ENCODE assay signal across 12 cellular contexts in the genomic region with DNA sequence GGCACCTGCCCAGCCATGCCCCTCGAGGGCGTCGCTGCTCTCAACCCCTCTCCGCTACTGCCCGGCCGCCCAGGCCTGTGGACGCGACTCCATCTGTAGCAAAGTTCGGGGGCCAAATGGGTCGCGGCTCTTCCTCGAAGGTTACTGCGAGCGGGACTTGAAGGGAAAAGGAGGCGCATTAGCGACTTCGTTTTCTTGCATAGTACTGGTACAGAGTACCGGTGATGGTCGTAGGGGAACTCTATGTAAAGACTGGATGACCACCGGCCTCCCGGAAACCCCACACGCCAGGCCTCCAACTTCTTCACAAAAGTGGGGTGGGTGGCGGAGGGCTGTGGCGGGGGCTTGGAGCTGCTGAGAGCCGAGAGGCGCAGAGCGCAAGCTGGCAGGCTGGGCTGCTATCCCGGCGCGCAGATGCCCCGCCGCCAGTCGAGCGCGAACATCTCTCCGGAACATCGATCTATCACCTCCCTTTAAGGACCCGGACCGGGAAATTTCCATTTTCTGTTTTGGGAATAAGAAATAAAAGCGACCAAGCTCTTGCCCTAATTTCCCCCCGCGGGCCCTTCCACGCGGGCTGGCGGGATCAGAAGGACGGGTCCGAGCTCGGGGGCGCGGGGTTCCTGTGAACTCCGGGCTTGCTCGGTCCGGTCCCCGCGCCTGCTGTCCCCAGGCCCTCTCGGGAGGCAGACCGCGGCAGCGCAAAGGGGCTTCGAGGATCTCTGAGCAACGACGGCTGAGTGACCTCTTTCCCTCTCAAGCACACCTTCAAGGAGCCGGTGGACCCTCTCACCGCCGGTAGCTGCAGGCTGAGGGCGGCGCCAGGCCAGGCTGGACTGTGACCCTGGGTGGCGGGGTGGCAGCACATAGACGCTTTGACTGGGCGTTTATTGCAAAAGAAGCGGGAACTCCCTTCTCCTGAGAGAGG. TPM values are rescaled to one million over a fixed set of nuclear protein-coding genes. Genes with fewer than 3 reads are reported as not detected.
DNase-seq lines count a peak whose midpoint lies in the region; ATAC-seq, FAIRE-seq and TF ChIP-seq lines count a peak whose summit lies in the region.
"Had no signal": no experiment of that assay in that cellular context is flagged by ENCODE, and none has a peak within 500 bp of the region (broad histone marks: within the 10 kb centered on the region; RNA-seq: fewer than 3 reads in every experiment).

No MANE protein-coding gene starts in this region.

- DNase-seq in chondrocyte (ENCODE audit: low spot score), result peak; percentile 78
- DNase-seq in left colon, result peak in 1 of 2 donors; percentile 47
- peak; percentile 62 for DNase-seq in small intestine
- DNase-seq in activated CD4-positive, alpha-beta T cell treated with anti-CD3 and anti-CD28 coated beads for 4 hours, result no peak
- no peak for DNase-seq in stomach
- DNase-seq in vagina (ENCODE audit: extremely low spot score in 2 of 2), result no peak
- DNase-seq: activated CD4-positive, alpha-beta T cell treated with anti-CD3 and anti-CD28 coated beads for 36 hours; cerebellar nuclear complex; left cardiac atrium; NCI-H146 had no signal

- TF ChIP-seq POLR2A in stomach (IDR thresholded peaks at IDR 0.05) (no peak), vagina (IDR thresholded peaks at IDR 0.05) (no peak)

- WGBS in HUES64, result 3% methylated on average over 71 of the region's 71 CpGs
- 3 to 5% (median 4%) methylated on average over 64 to 71 of the region's 71 CpGs for WGBS in small intestine, 3 donors
- WGBS in stomach, 5 donors, result 4 to 11% (median 6%) methylated on average over 47 to 71 of the region's 71 CpGs

- no peak overlapping the region for H3K4me3 Mint-ChIP-seq in chondrocyte (ENCODE audit: unreplicated experiment)
- H3K4me3 Mint-ChIP-seq: activated CD4-positive, alpha-beta T cell treated with anti-CD3 and anti-CD28 coated beads for 36 hours had no signal

- H3K9ac ChIP-seq in HUES64 (ENCODE audit: low read depth, low read length), result peak overlapping the region; percentile 65; the same call in 1 of the 2 replicates

- peaks cover 8% of the 10 kb centered on the region for H3K36me3 Mint-ChIP-seq in chondrocyte (ENCODE audit: low read depth)

- no peaks in the 10 kb centered on the region for H3K9me3 Mint-ChIP-seq in chondrocyte (ENCODE audit: low read depth)

- H3K36me3 ChIP-seq in HUES64 (ENCODE audit: insufficient read depth, low read length) (no peaks in the 10 kb centered on the region), small intestine (ENCODE audit: control insufficient read depth in 2 of 2, insufficient read depth in 2 of 2, low read length in 2 of 2) (no peaks in the 10 kb centered on the region), stomach (no peaks in the 10 kb centered on the region), vagina (no peaks in the 10 kb centered on the region)
- H3K36me3 ChIP-seq: HAP-1 had no signal

- H3K4me1 Mint-ChIP-seq in chondrocyte (ENCODE audit: low read depth), result no peaks in the 10 kb centered on the region
- H3K4me1 Mint-ChIP-seq: activated CD4-positive, alpha-beta T cell treated with anti-CD3 and anti-CD28 coated beads for 36 hours had no signal

- ATAC-seq in left colon, result peak; percentile 97
- ATAC-seq: activated CD4-positive, alpha-beta T cell treated with anti-CD3 and anti-CD28 coated beads for 36 hours had no signal

- H3K27ac ChIP-seq in HUES64 (ENCODE audit: low read depth, low read length) (no peak overlapping the region; the same call in 1 of the 2 replicates), small intestine (ENCODE audit: low read depth in 1 of 2, low read length in 1 of 2) (no peak overlapping the region), stomach (no peak overlapping the region), vagina (no peak overlapping the region)

- peaks cover 85% of the 10 kb centered on the region for H3K27me3 Mint-ChIP-seq in chondrocyte (ENCODE audit: low read depth)

- H3K27me3 ChIP-seq in HUES64 (ENCODE audit: insufficient read depth, low read length) (peaks cover 83% of the 10 kb centered on the region), small intestine (ENCODE audit: control insufficient read depth in 2 of 2, insufficient read depth in 2 of 2, low read length in 2 of 2) (peaks cover 7 to 32% of the 10 kb centered on the region in 2 donors), stomach (peaks cover 13 to 64% (median 53%) of the 10 kb centered on the region in 3 donors), vagina (no peaks in the 10 kb centered on the region)

- H3K9me3 ChIP-seq in HUES64 (ENCODE audit: insufficient read depth, low read depth, low read length) (no peaks in the 10 kb centered on the region), small intestine (ENCODE audit: control insufficient read depth, low read depth) (no peaks in the 10 kb centered on the region), stomach (peaks cover 0 to 2% (median 0%) of the 10 kb centered on the region in 4 donors), vagina (no peaks in the 10 kb centered on the region)
- H3K9me3 ChIP-seq: HAP-1 had no signal

- FAIRE-seq in small intestine (lab: Jason Lieb, UNC), result no peak

- TF ChIP-seq CTCF in chondrocyte (IDR thresholded peaks at IDR 0.05) (no peak), stomach (IDR thresholded peaks at IDR 0.05) (no peak), vagina (IDR thresholded peaks at IDR 0.05) (no peak)

- H3K4me3 ChIP-seq in HUES64 (ENCODE audit: low read length) (peak overlapping the region; percentile 52), small intestine (ENCODE audit: low read depth in 1 of 2, low read length in 2 of 2) (peak overlapping the region in 1 of 2 donors; percentile 37), stomach (peak overlapping the region in 2 of 4 donors; percentile 14 to 25), vagina (peak overlapping the region in 1 of 2 donors; percentile 10)
- H3K4me3 ChIP-seq: HAP-1 had no signal

- peaks cover 37% of the 10 kb centered on the region for H3K4me1 ChIP-seq in HUES64 (ENCODE audit: insufficient read depth, low read length)
- H3K4me1 ChIP-seq in small intestine (ENCODE audit: control insufficient read depth in 2 of 2, insufficient read depth in 1 of 2, low read depth in 1 of 2, low read length in 1 of 2), result peaks cover 0 to 5% of the 10 kb centered on the region in 2 donors
- H3K4me1 ChIP-seq in stomach, result peaks cover 11 to 29% (median 22%) of the 10 kb centered on the region in 4 donors
- peaks cover 15% of the 10 kb centered on the region for H3K4me1 ChIP-seq in vagina
- H3K4me1 ChIP-seq: HAP-1 had no signal

- no peak for TF ChIP-seq EP300 in stomach (IDR thresholded peaks at IDR 0.05)

- intact Hi-C loops in left colon (cut with DNase I, micrococcal nuclease) (no loop called here), stomach (cut with DNase I; ENCODE audit: low total_unique reads) (no loop called here), vagina (cut with DNase I) (no loop called here)

- H3K27ac Mint-ChIP-seq in chondrocyte (ENCODE audit: unreplicated experiment), result no peak overlapping the region
- H3K27ac Mint-ChIP-seq: activated CD4-positive, alpha-beta T cell treated with anti-CD3 and anti-CD28 coated beads for 36 hours had no signal

RNA-seq across cellular contexts. Expression of a gene that starts 12.2 kb away (rescaled TPM):
- 3.4 TPM for polyA plus RNA-seq in HUES64 (2013, experiment 1 of 2)
- 3.5 TPM for polyA plus RNA-seq in HUES64 (2013, experiment 2 of 2)
- not detected in 3 replicates for total RNA-seq in chondrocyte
- total RNA-seq in left colon, result not detected
- not detected for polyA plus RNA-seq in small intestine
- not detected for total RNA-seq in stomach
- polyA plus RNA-seq in stomach, result not detected
- not detected for total RNA-seq in vagina
- total RNA-seq: activated CD4-positive, alpha-beta T cell treated with anti-CD3 and anti-CD28 coated beads for 36 hours; left cardiac atrium had no signal

Comparison
In these comparisons a context has a peak if more than half of its experiments do, and no peak if none do; other contexts are left out.
1. DNase-seq: peak in chondrocyte (single experiment) and small intestine (single experiment); none in activated CD4-positive, alpha-beta T cell treated with anti-CD3 and anti-CD28 coated beads for 4 hours (0 of 2), stomach (single experiment) and vagina (0 of 2).